In the genomic region with DNA sequence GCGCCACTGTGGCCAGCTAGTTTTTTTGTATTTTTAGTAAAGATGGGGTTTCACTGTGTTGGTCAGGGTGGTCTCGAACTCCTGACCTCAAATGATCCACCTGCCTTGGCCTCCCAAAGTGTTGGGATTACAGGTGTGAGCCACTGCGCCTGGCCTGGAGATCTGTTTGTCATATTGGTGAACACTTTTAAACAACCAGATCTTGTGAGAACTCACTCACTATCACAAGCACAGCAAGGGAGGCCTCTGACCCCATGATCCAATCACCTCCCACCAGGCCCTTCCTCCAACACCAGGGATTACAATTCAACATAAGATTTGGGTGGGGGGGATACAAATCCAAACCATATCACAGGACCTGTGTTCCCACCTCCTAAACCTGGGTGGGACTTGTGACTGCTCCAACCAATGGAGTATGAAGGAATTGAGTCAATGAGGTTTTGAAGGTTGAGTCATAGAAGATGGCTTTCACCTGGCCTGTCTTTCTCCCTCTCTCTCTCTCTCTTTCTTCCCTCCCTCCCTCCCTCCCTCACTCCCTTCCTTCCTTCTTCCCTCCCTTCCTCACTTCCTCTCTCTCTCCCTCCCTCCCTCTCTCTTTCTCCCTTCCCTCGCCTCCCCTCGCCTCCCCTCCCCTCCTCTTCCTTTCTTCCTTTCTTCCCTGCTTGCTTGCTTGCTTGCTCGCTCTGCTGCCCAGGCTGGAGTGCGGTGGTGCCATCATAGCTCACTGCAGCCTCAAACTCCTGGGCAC, we compare ENCODE assay signal across 8 cellular contexts. TPM values are rescaled to one million over a fixed set of nuclear protein-coding genes. Genes with fewer than 3 reads are reported as not detected.
DNase-seq lines count a peak whose midpoint lies in the region; ATAC-seq and TF ChIP-seq lines count a peak whose summit lies in the region.
"Not testable (repeated sequence)": the region's sequence is repeated elsewhere in the genome, so short reads cannot be mapped to it uniquely, and the experiment has no call there.

No MANE protein-coding gene starts in this region.

- peaks cover 18% of the 10 kb centered on the region for H3K4me1 Mint-ChIP-seq in activated CD4-positive, alpha-beta T cell treated with anti-CD3 and anti-CD28 coated beads for 36 hours

- TF ChIP-seq CTCF in HFF-Myc (IDR thresholded peaks at IDR 0.05; ENCODE audit: low read depth, low read length, missing control alignments) = not testable (repeated sequence)

- peak overlapping the region; percentile 55 for H3K27ac Mint-ChIP-seq in activated CD4-positive, alpha-beta T cell treated with anti-CD3 and anti-CD28 coated beads for 36 hours

- CTCF ChIA-PET in activated CD4-positive, alpha-beta T cell treated with anti-CD3 and anti-CD28 coated beads for 36 hours (lab: Charles Lee) = interaction anchor here (0.6 to 1.6 kb wide), 2 partner anchors 35 to 877 kb away, joined by 3 read pairs; no protein-coding TSS in a partner anchor

- H3K36me3 ChIP-seq in NT2/D1 (ENCODE audit: insufficient read depth, insufficient read length, low read length) = not testable (repeated sequence)

- in situ Hi-C loops in ACHN (cut with HindIII; ENCODE audit: low pct_ligation_motif_present, low pct_unique_long_range_greater_than_20kb, low sequenced_read_pairs) = not testable (repeated sequence)

- H3K27me3 Mint-ChIP-seq in activated CD4-positive, alpha-beta T cell treated with anti-CD3 and anti-CD28 coated beads for 36 hours = not testable (repeated sequence)

- H3K27ac ChIP-seq in epithelial cell of prostate = not testable (repeated sequence)

- not testable (repeated sequence) for H3K27me3 ChIP-seq in NT2/D1 (ENCODE audit: insufficient read depth, insufficient read length)

- H3K4me3 ChIP-seq in HFF-Myc (replicated peaks; ENCODE audit: low read depth, low read length); NT2/D1 (ENCODE audit: insufficient read length, low read depth): not testable (repeated sequence)

- not testable (repeated sequence) for H3K9me3 Mint-ChIP-seq in activated CD4-positive, alpha-beta T cell treated with anti-CD3 and anti-CD28 coated beads for 36 hours (ENCODE audit: low read depth)

- POLR2A ChIA-PET in activated CD4-positive, alpha-beta T cell treated with anti-CD3 and anti-CD28 coated beads for 36 hours (lab: Charles Lee) = not testable (repeated sequence)

- not testable (repeated sequence) for H3K36me3 Mint-ChIP-seq in activated CD4-positive, alpha-beta T cell treated with anti-CD3 and anti-CD28 coated beads for 36 hours (ENCODE audit: low read depth)

- not testable (repeated sequence) for H3K9me3 ChIP-seq in NT2/D1 (ENCODE audit: insufficient read depth, low read length)

- intact Hi-C loops in activated CD4-positive, alpha-beta T cell treated with anti-CD3 and anti-CD28 coated beads for 36 hours (cut with DNase I, micrococcal nuclease) = not testable (repeated sequence)

- not testable (repeated sequence) for H3K4me3 Mint-ChIP-seq in activated CD4-positive, alpha-beta T cell treated with anti-CD3 and anti-CD28 coated beads for 36 hours

- H3K4me1 ChIP-seq in NT2/D1 (ENCODE audit: insufficient read depth, insufficient read length) = not testable (repeated sequence)

- peak; percentile 99 for ATAC-seq in activated CD4-positive, alpha-beta T cell treated with anti-CD3 and anti-CD28 coated beads for 36 hours
- ATAC-seq in stimulated activated naive CD8-positive, alpha-beta T cell treated with anti-CD3 and anti-CD28 coated beads, Interleukin-15, Interleukin-2, amounts not matched to agents 100 U/mL and 50 U/mL, for 24 hours = peak; percentile 57

- DNase-seq in ACHN = peak; percentile 56
- DNase-seq in HFF-Myc (ENCODE audit: extremely low read depth, low read depth) = peak; percentile 40
- DNase-seq in NT2/D1 (ENCODE audit: low read depth, low spot score); stimulated activated naive CD8-positive, alpha-beta T cell treated with anti-CD3 and anti-CD28 coated beads, Interleukin-15, Interleukin-2, amounts not matched to agents 100 U/mL and 50 U/mL, for 24 hours: not testable (repeated sequence)
- DNase-seq in activated CD4-positive, alpha-beta T cell treated with anti-CD3 and anti-CD28 coated beads for 36 hours = peak; percentile 39
- DNase-seq in amniotic epithelial cell (ENCODE audit: low read depth) = peak; percentile 18
- DNase-seq in epithelial cell of prostate (ENCODE audit: low read depth, low spot score) = peak; percentile 33
- DNase-seq in kidney tubule cell (ENCODE audit: low spot score) = peak; percentile 60

- peak overlapping the region; percentile 56 for H3K9ac ChIP-seq in NT2/D1 (ENCODE audit: insufficient read length, low read depth)

RNA-seq across cellular contexts. Expression of a gene that starts 50.1 kb away (rescaled TPM):
- total RNA-seq in activated CD4-positive, alpha-beta T cell treated with anti-CD3 and anti-CD28 coated beads for 36 hours = 10 to 100 TPM; 20.8 to 23.5 TPM
